Comparison of ENCODE assay signal across 9 cellular contexts in genomic region chr15:78766641-78767071, GRCh38. TPM values are rescaled to one million over a fixed set of nuclear protein-coding genes. Genes with fewer than 3 reads are reported as not detected.
DNase-seq lines count a peak whose midpoint lies in the region; ATAC-seq, FAIRE-seq and TF ChIP-seq lines count a peak whose summit lies in the region.
"Not testable (repeated sequence)": the region's sequence is repeated elsewhere in the genome, so short reads cannot be mapped to it uniquely, and the experiment has no call there.
"Had no signal": no experiment of that assay in that cellular context is flagged by ENCODE, and none has a peak within 500 bp of the region (broad histone marks: within the 10 kb centered on the region; RNA-seq: fewer than 3 reads in every experiment).

No MANE protein-coding gene starts in this region.

- not testable (repeated sequence) for H3K36me3 ChIP-seq in IMR-90 (ENCODE audit: control insufficient read depth, insufficient read depth, low read length); right atrium auricular region; right lobe of liver

- BruUV-seq in IMR-90 (replicated peaks; lab: Mats Ljungman, UMichigan) = TSS peak; percentile 64

- not testable (repeated sequence) for H3K14ac ChIP-seq in IMR-90 (replicated peaks; ENCODE audit: low read depth, low read length)

- DNase-seq in IMR-90; neural crest cell (ENCODE audit: low read depth, low spot score); urothelium cell line (ENCODE audit: low spot score): not testable (repeated sequence)
- DNase-seq in activated naive CD8-positive, alpha-beta T cell treated with anti-CD3 and anti-CD28 coated beads, Interleukin-2, amount 10 ng/mL, durations not matched to agents 7 days and 5 days = peak; percentile 19
- DNase-seq in right atrium auricular region (ENCODE audit: low spot score) = peak; percentile 51
- peak in 2 of 3 donors; percentile 37 to 39 for DNase-seq in right lobe of liver
- peak; percentile 26 for DNase-seq in sciatic nerve (ENCODE audit: low spot score)

- not testable (repeated sequence) for H3K27ac ChIP-seq in IMR-90 (ENCODE audit: insufficient read depth, low read length); right lobe of liver
- H3K27ac ChIP-seq in right atrium auricular region = peak overlapping the region; percentile 48 to 60

- H2BK15ac ChIP-seq in IMR-90 (ENCODE audit: low read depth, low read length) = not testable (repeated sequence)

- H3K36me3 Mint-ChIP-seq in activated naive CD8-positive, alpha-beta T cell treated with anti-CD3 and anti-CD28 coated beads, Interleukin-2, amount 10 ng/mL, durations not matched to agents 7 days and 5 days; neural crest cell (ENCODE audit: low read depth): not testable (repeated sequence)

- WGBS in IMR-90 (ENCODE audit: extremely low coverage in 2 of 2, insufficient read length in 1 of 2), 2 experiments = 100% methylated on average over 1 of the region's 21 CpGs; no CpG with 5 or more reads in 1 of the 2 experiments
- WGBS in right lobe of liver (ENCODE audit: insufficient coverage, low coverage, low lambda C conversion rate, missing lambda C conversion rate) = no CpG with 5 or more reads among the region's 21 CpGs

- not testable (repeated sequence) for TF ChIP-seq POLR2A in IMR-90 (IDR thresholded peaks at IDR 0.05; ENCODE audit: low read depth, low read length); right lobe of liver (IDR thresholded peaks at IDR 0.05)

- H2AFZ ChIP-seq in IMR-90 (replicated peaks; ENCODE audit: low read length, poor library complexity) = not testable (repeated sequence)

- not testable (repeated sequence) for H2BK5ac ChIP-seq in IMR-90 (ENCODE audit: low read depth, low read length, poor library complexity, severe bottlenecking)

- H2AK5ac ChIP-seq in IMR-90 (ENCODE audit: low read depth, low read length) = not testable (repeated sequence)

- FAIRE-seq in urothelium cell line (lab: Jason Lieb, UNC) = peak; percentile 70

- H3K56ac ChIP-seq in IMR-90 (ENCODE audit: extremely low read depth, insufficient read depth, low read length) = not testable (repeated sequence)

- not testable (repeated sequence) for H3K4me1 ChIP-seq in IMR-90 (ENCODE audit: control insufficient read depth, insufficient read depth, low read length); right lobe of liver
- H3K4me1 ChIP-seq in right atrium auricular region = peaks cover 0 to 39% of the 10 kb centered on the region in 2 donors

- not testable (repeated sequence) for H4K20me1 ChIP-seq in IMR-90 (ENCODE audit: insufficient read depth, low read length)

- not testable (repeated sequence) for H3K4me2 ChIP-seq in IMR-90 (ENCODE audit: low read depth, low read length)

- H3K4me3 Mint-ChIP-seq in activated naive CD8-positive, alpha-beta T cell treated with anti-CD3 and anti-CD28 coated beads, Interleukin-2, amount 10 ng/mL, durations not matched to agents 7 days and 5 days; neural crest cell: not testable (repeated sequence)

- H3K27me3 Mint-ChIP-seq in activated naive CD8-positive, alpha-beta T cell treated with anti-CD3 and anti-CD28 coated beads, Interleukin-2, amount 10 ng/mL, durations not matched to agents 7 days and 5 days; neural crest cell (ENCODE audit: low read depth): not testable (repeated sequence)

- not testable (repeated sequence) for H3K9me1 ChIP-seq in IMR-90 (ENCODE audit: insufficient read depth, low read length)

- dilution Hi-C loops in IMR-90 (cut with HindIII; ENCODE audit: low sequenced_read_pairs, unreplicated experiment) = not testable (repeated sequence)

- not testable (repeated sequence) for H3K9me3 Mint-ChIP-seq in activated naive CD8-positive, alpha-beta T cell treated with anti-CD3 and anti-CD28 coated beads, Interleukin-2, amount 10 ng/mL, durations not matched to agents 7 days and 5 days; neural crest cell

- not testable (repeated sequence) for H3K27ac Mint-ChIP-seq in activated naive CD8-positive, alpha-beta T cell treated with anti-CD3 and anti-CD28 coated beads, Interleukin-2, amount 10 ng/mL, durations not matched to agents 7 days and 5 days
- peak overlapping the region; percentile 27 for H3K27ac Mint-ChIP-seq in neural crest cell (ENCODE audit: unreplicated experiment)

- H4K8ac ChIP-seq in IMR-90 (ENCODE audit: low read depth in 2 of 2, low read length in 2 of 2) = not testable (repeated sequence)

- H2BK20ac ChIP-seq in IMR-90 (ENCODE audit: low read depth, low read length) = not testable (repeated sequence)

- ATAC-seq in IMR-90 (ENCODE audit: low read depth); activated naive CD8-positive, alpha-beta T cell treated with anti-CD3 and anti-CD28 coated beads, Interleukin-2, amount 10 ng/mL, durations not matched to agents 7 days and 5 days (ENCODE audit: low read depth); right lobe of liver; sciatic nerve: not testable (repeated sequence)

- not testable (repeated sequence) for H3K4ac ChIP-seq in IMR-90 (ENCODE audit: low read depth, low read length)

- H4K91ac ChIP-seq in IMR-90 (ENCODE audit: insufficient read depth, low read depth, low read length) = not testable (repeated sequence)

- not testable (repeated sequence) for H3K18ac ChIP-seq in IMR-90 (ENCODE audit: low read depth, low read length)

- H3K4me3 ChIP-seq in IMR-90 (ENCODE audit: insufficient read depth, low read depth, low read length); right atrium auricular region; right lobe of liver: not testable (repeated sequence)

- TF ChIP-seq CTCF in IMR-90 (conservative IDR thresholded peaks at IDR 0.05; ENCODE audit: low read depth, low read length); right atrium auricular region (IDR thresholded peaks at IDR 0.05); right lobe of liver (IDR thresholded peaks at IDR 0.05); neural crest cell (conservative IDR thresholded peaks at IDR 0.05): not testable (repeated sequence)

- not testable (repeated sequence) for H3K9me3 ChIP-seq in IMR-90 (ENCODE audit: control insufficient read depth, insufficient read depth, low read length); right atrium auricular region; right lobe of liver

- H3K9ac ChIP-seq in IMR-90 (ENCODE audit: low read depth, low read length) = not testable (repeated sequence)

- H3K79me1 ChIP-seq in IMR-90 (ENCODE audit: low read depth in 1 of 2, low read length in 2 of 2) = not testable (repeated sequence)

- CTCF ChIA-PET in IMR-90 (lab: Yijun Ruan, JAX) = not testable (repeated sequence)

- TF ChIP-seq RAD21 in IMR-90 (IDR thresholded peaks at IDR 0.05; ENCODE audit: low read length) = not testable (repeated sequence)

- not testable (repeated sequence) for H2AK9ac ChIP-seq in IMR-90 (replicated peaks; ENCODE audit: low read depth, low read length, poor library complexity)

- H3K27me3 ChIP-seq in IMR-90 (ENCODE audit: control insufficient read depth, insufficient read depth, low read length); right atrium auricular region; right lobe of liver: not testable (repeated sequence)

- H4K5ac ChIP-seq in IMR-90 (ENCODE audit: low read depth, low read length) = not testable (repeated sequence)

- H3K4me1 Mint-ChIP-seq in activated naive CD8-positive, alpha-beta T cell treated with anti-CD3 and anti-CD28 coated beads, Interleukin-2, amount 10 ng/mL, durations not matched to agents 7 days and 5 days = not testable (repeated sequence)
- peaks cover 11% of the 10 kb centered on the region for H3K4me1 Mint-ChIP-seq in neural crest cell

- intact Hi-C loops in IMR-90 (cut with micrococcal nuclease); right lobe of liver (cut with DNase I); sciatic nerve (cut with DNase I): not testable (repeated sequence)

- H3K23ac ChIP-seq in IMR-90 (ENCODE audit: low read depth, low read length) = not testable (repeated sequence)

- POLR2A ChIA-PET in IMR-90 (lab: Charles Lee; ENCODE audit: unreplicated experiment) = not testable (repeated sequence)
- POLR2A ChIA-PET in activated naive CD8-positive, alpha-beta T cell treated with anti-CD3 and anti-CD28 coated beads, Interleukin-2, amount 10 ng/mL, durations not matched to agents 7 days and 5 days (lab: Charles Lee) = interaction anchor here (0.9 kb wide), 1 partner anchor 106 kb away, joined by 4 read pairs; the partner anchor contains the start of gene MORF4L1

- in situ Hi-C loops in IMR-90 (cut with MboI; ENCODE audit: low sequenced_read_pairs) = not testable (repeated sequence)

- H2BK120ac ChIP-seq in IMR-90 (ENCODE audit: low read depth, low read length) = not testable (repeated sequence)

RNA-seq across cellular contexts. Expression of gene ADAMTS7, which starts 44.6 kb away (rescaled TPM):
- 0.83 and 1.4 TPM in 2 replicates for total RNA-seq in IMR-90 (2012; rRNA removed)
- polyA plus RNA-seq in IMR-90 (2012; rRNA removed) = 12.6 and 13.2 TPM in 2 replicates
- 10.8 and 17.1 TPM in 2 replicates for polyA plus RNA-seq in IMR-90 (2012; cell fraction: cytosol; rRNA removed)
- 42.6 and 102 TPM in 2 replicates for polyA plus RNA-seq in IMR-90 (2012; cell fraction: nucleus; rRNA removed; ENCODE audit: low replicate concordance)
- under 1 TPM in 1 of 2 experiments, not detected in 1; 0.14 TPM for total RNA-seq in activated naive CD8-positive, alpha-beta T cell treated with anti-CD3 and anti-CD28 coated beads, Interleukin-2, amount 10 ng/mL, durations not matched to agents 7 days and 5 days
- total RNA-seq in right atrium auricular region = 10 to 100 TPM; 20.8 to 39.2 TPM
- 1 to 10 TPM in 3 of 6 experiments, under 1 TPM in 3; 0.49 to 1.4 (median 1.1) TPM for total RNA-seq in right lobe of liver
- total RNA-seq in neural crest cell = 62.9 and 68.2 TPM in 2 replicates
- total RNA-seq in sciatic nerve = 16.6 TPM
- total RNA-seq: CD8-positive, alpha-beta T cell had no signal
- polyA plus RNA-seq: CD14-positive monocyte had no signal
